Comparison of ENCODE assay signal across 8 cellular contexts in genomic region chr2:186460465-186460864, GRCh38. TPM values are rescaled to one million over a fixed set of nuclear protein-coding genes. Genes with fewer than 3 reads are reported as not detected.
DNase-seq lines count a peak whose midpoint lies in the region; ATAC-seq and TF ChIP-seq lines count a peak whose summit lies in the region.

No MANE protein-coding gene starts in this region.

- no peak overlapping the region for H3K27ac ChIP-seq in adrenal gland
- no peak overlapping the region for H3K27ac ChIP-seq in uterus

- DNase-seq in COR-L47 (lab: John Stamatoyannopoulos, UW) (peak; percentile 23), adrenal gland (no peak), nephron progenitor cell (no peak), NCI-H1092 (lab: John Stamatoyannopoulos, UW) (no peak), Right ventricle myocardium superior (no peak), uterus (no peak)

- H3K4me3 Mint-ChIP-seq in nephron progenitor cell = no peak overlapping the region

- ATAC-seq in GM19438 (IDR thresholded peaks at IDR 0.05; ENCODE audit: low read depth, unreplicated experiment) (peak; percentile 62), HG03521 (IDR thresholded peaks at IDR 0.05; ENCODE audit: unreplicated experiment) (peak; percentile 76), Right ventricle myocardium superior (ENCODE audit: poor library complexity) (no peak)

- no peaks in the 10 kb centered on the region for H3K4me1 Mint-ChIP-seq in nephron progenitor cell

- intact Hi-C loops in adrenal gland (cut with DNase I) (no loop called here), Right ventricle myocardium superior (cut with DNase I) (no loop called here), uterus (cut with DNase I; ENCODE audit: low total_unique reads) (no loop called here)

- H3K36me3 Mint-ChIP-seq in nephron progenitor cell (ENCODE audit: low read depth) = peaks cover 2% of the 10 kb centered on the region

- H3K9me3 Mint-ChIP-seq in nephron progenitor cell = no peaks in the 10 kb centered on the region

- TF ChIP-seq POLR2A in adrenal gland (IDR thresholded peaks at IDR 0.05) (no peak), uterus (IDR thresholded peaks at IDR 0.05) (no peak)

- H3K4me1 ChIP-seq in adrenal gland (replicated peaks in 1 of 2) = peaks cover 3 to 9% of the 10 kb centered on the region in 2 donors
- no peaks in the 10 kb centered on the region for H3K4me1 ChIP-seq in uterus

- 26 to 45% (median 32%) methylated on average over 1 of the region's 1 CpG for WGBS in adrenal gland, 4 donors

- H3K9me3 ChIP-seq in adrenal gland (replicated peaks in 1 of 3) (no peaks in the 10 kb centered on the region), uterus (no peaks in the 10 kb centered on the region)

- H3K4me3 ChIP-seq in adrenal gland (no peak overlapping the region), uterus (no peak overlapping the region)

- H3K36me3 ChIP-seq in adrenal gland (replicated peaks in 1 of 2) (no peaks in the 10 kb centered on the region), uterus (no peaks in the 10 kb centered on the region)

- no peaks in the 10 kb centered on the region for H3K27me3 Mint-ChIP-seq in nephron progenitor cell (ENCODE audit: low read depth, poor library complexity)

- H3K27me3 ChIP-seq in adrenal gland = no peaks in the 10 kb centered on the region
- H3K27me3 ChIP-seq in uterus = no peaks in the 10 kb centered on the region

- TF ChIP-seq CTCF in adrenal gland (IDR thresholded peaks at IDR 0.05) = peak in 5 of 6 experiments; percentile 28 to 50 (median 41)
- TF ChIP-seq CTCF in nephron progenitor cell (IDR thresholded peaks at IDR 0.05) = peak; percentile 27
- TF ChIP-seq CTCF in uterus (IDR thresholded peaks at IDR 0.05) = peak in 2 of 4 experiments; percentile 11 to 22

- H3K27ac Mint-ChIP-seq in nephron progenitor cell = no peak overlapping the region

RNA-seq across cellular contexts. Expression of gene ZC3H15, which starts 25.6 kb away (rescaled TPM):
- 10 to 100 TPM; 40.0 to 84.2 (median 54.5) TPM for total RNA-seq in adrenal gland
- 100 to 1,000 TPM in 1 of 3 donors, 10 to 100 TPM in 2; 48.3 to 191 (median 51.4) TPM for polyA plus RNA-seq in adrenal gland
- total RNA-seq in Right ventricle myocardium superior = 25.8 TPM
- 10 to 100 TPM; 28.2 to 82.1 (median 49.5) TPM for total RNA-seq in uterus
